In genomic region chr9:116319480-116319879, GRCh38 we compare ENCODE assay signal across 20 cellular contexts.
A peak's percentile ranks its signal among the peaks of the same experiment; 100 is the strongest.
DNase-seq lines count a peak whose midpoint lies in the region; ATAC-seq, FAIRE-seq and TF ChIP-seq lines count a peak whose summit lies in the region.
"Had no signal": no experiment of that assay in that cellular context is flagged by ENCODE, and none has a peak within 500 bp of the region (broad histone marks: within the 10 kb centered on the region; RNA-seq: fewer than 3 reads in every experiment).

No MANE protein-coding gene starts in this region.

- TF ChIP-seq EP300 in K562 (IDR thresholded peaks at IDR 0.05; ENCODE audit: low read length): no peak

- H2AFZ ChIP-seq in K562 (ENCODE audit: low read depth, low read length) (no peak overlapping the region), neuron (ENCODE audit: low read depth, low read length) (peak overlapping the region; percentile 23)
- H2AFZ ChIP-seq: GM23338 had no signal

- H3K4me3 ChIP-seq in left ventricle myocardium inferior: no peak overlapping the region
- no peak overlapping the region for H3K4me3 ChIP-seq in K562
- no peak overlapping the region for H3K4me3 ChIP-seq in neuron (ENCODE audit: low read length)
- no peak overlapping the region for H3K4me3 ChIP-seq in vagina
- H3K4me3 ChIP-seq: GM23338 had no signal

- no peaks in the 10 kb centered on the region for H4K20me1 ChIP-seq in K562 (replicated peaks; ENCODE audit: control insufficient read depth, insufficient read depth, low read length)

- no TSS peak for BruUV-seq in K562 (replicated peaks; lab: Mats Ljungman, UMichigan)

- no peaks in the 10 kb centered on the region for H3K79me2 ChIP-seq in K562 (ENCODE audit: control insufficient read depth, insufficient read depth, low read length)

- FAIRE-seq in K562 (lab: Jason Lieb, UNC): peak; percentile 23
- FAIRE-seq: A204.1, D721Med, G401.6, GM12891 had no signal

- peaks cover 59% of the 10 kb centered on the region for H3K4me1 ChIP-seq in left ventricle myocardium inferior
- H3K4me1 ChIP-seq in K562 (replicated peaks in 1 of 2; ENCODE audit: control insufficient read depth in 2 of 2, insufficient read depth in 2 of 2, low read length in 2 of 2): peaks cover 10 to 19% of the 10 kb centered on the region in 2 experiments; a peak in 4 of 5 replicates
- H3K4me1 ChIP-seq in neuron (ENCODE audit: insufficient read depth, low read length): peaks cover 41% of the 10 kb centered on the region
- H3K4me1 ChIP-seq in vagina: peaks cover 12% of the 10 kb centered on the region
- H3K4me1 ChIP-seq: BE2C had no signal

- CTCF ChIA-PET in K562 (lab: Yijun Ruan, JAX; ENCODE audit: low intra/inter-chr PET ratio): no interaction called here

- no peaks in the 10 kb centered on the region for H3K27me3 ChIP-seq in left ventricle myocardium inferior (ENCODE audit: low read depth)
- H3K27me3 ChIP-seq in K562 (ENCODE audit: control insufficient read depth in 2 of 2, insufficient read depth in 2 of 2, low read length in 2 of 2): no peaks in the 10 kb centered on the region
- no peaks in the 10 kb centered on the region for H3K27me3 ChIP-seq in neuron (ENCODE audit: insufficient read depth, low read length)
- H3K27me3 ChIP-seq in vagina: no peaks in the 10 kb centered on the region
- H3K27me3 ChIP-seq: BE2C had no signal

- H3K9me3 ChIP-seq in left ventricle myocardium inferior (replicated peaks) (no peaks in the 10 kb centered on the region), K562 (replicated peaks; ENCODE audit: control insufficient read depth, insufficient read depth, low read depth, low read length) (no peaks in the 10 kb centered on the region), neuron (ENCODE audit: low read length) (no peaks in the 10 kb centered on the region), vagina (no peaks in the 10 kb centered on the region)
- H3K9me3 ChIP-seq: BE2C had no signal

- no peaks in the 10 kb centered on the region for H3K9me1 ChIP-seq in K562 (ENCODE audit: control insufficient read depth, insufficient read depth, low read length)

- TF ChIP-seq RAD21 in K562 (CRISPR knock-in tag; conservative IDR thresholded peaks at IDR 0.05 in 1 of 2, IDR thresholded peaks at IDR 0.05 in 1 of 2): no peak

- TF ChIP-seq CTCF in left ventricle myocardium inferior (IDR thresholded peaks at IDR 0.05; ENCODE audit: borderline replicate concordance) (no peak), K562 (IDR thresholded peaks at IDR 0.05 in 2 of 3, conservative IDR thresholded peaks at IDR 0.05 in 1 of 3; ENCODE audit: insufficient read depth in 2 of 3, low read depth in 1 of 3, low read length in 3 of 3) (no peak), vagina (IDR thresholded peaks at IDR 0.05) (no peak)

- POLR2A ChIA-PET in K562 (lab: Yijun Ruan, JAX): no interaction called here

- in situ Hi-C loops in K562 (cut with MboI): no loop called here

- H3K4me2 ChIP-seq in K562 (ENCODE audit: insufficient read depth, low read length): no peak overlapping the region
- H3K4me2 ChIP-seq: GM23338 had no signal

- ATAC-seq in K562: no peak
- ATAC-seq in HG03196 (IDR thresholded peaks at IDR 0.05; ENCODE audit: unreplicated experiment): no peak

- no peak for DNase-seq in left ventricle myocardium inferior
- no peak for DNase-seq in cardiac septum (ENCODE audit: low spot score)
- no peak for DNase-seq in K562 (ENCODE audit: extremely low read depth in 1 of 4, low spot score in 3 of 4)
- DNase-seq in vagina (ENCODE audit: extremely low spot score in 2 of 2): no peak
- DNase-seq in activated naive CD4-positive, alpha-beta T cell (lab: John Stamatoyannopoulos, UW): no peak
- DNase-seq: BE2C; CD4-positive, alpha-beta memory T cell; COR-L47; DMS153; DMS79 treated with DMSO at 0.1 percent for 48 hours; EL; H7 had no signal

- H3K9ac ChIP-seq in K562 (ENCODE audit: insufficient read depth in 1 of 2, low read depth in 2 of 2, low read length in 2 of 2): no peak overlapping the region

- intact Hi-C loops in left ventricle myocardium inferior (cut with micrococcal nuclease): no loop called here
- intact Hi-C loops in cardiac septum (cut with DNase I): loop anchor here (5.0 to 10.0 kb wide), 2 partner anchors 48 to 155 kb away; no protein-coding TSS in a partner anchor
- intact Hi-C loops in K562 (cut with micrococcal nuclease): no loop called here
- intact Hi-C loops in vagina (cut with DNase I): no loop called here

- WGBS in K562 (ENCODE audit: insufficient coverage, low coverage, missing lambda C conversion rate): 58% methylated on average over 3 of the region's 3 CpGs

- peak overlapping the region; percentile 80 for H3K27ac ChIP-seq in left ventricle myocardium inferior (replicated peaks)
- no peak overlapping the region for H3K27ac ChIP-seq in K562 (ENCODE audit: extremely low read depth, low read depth, low read length)
- H3K27ac ChIP-seq in vagina: peak overlapping the region; percentile 68
- H3K27ac ChIP-seq: C4-2B had no signal

- H3K36me3 ChIP-seq in left ventricle myocardium inferior (no peaks in the 10 kb centered on the region), K562 (ENCODE audit: control insufficient read depth, insufficient read depth, low read length) (no peaks in the 10 kb centered on the region), neuron (ENCODE audit: insufficient read depth, low read length) (no peaks in the 10 kb centered on the region), vagina (no peaks in the 10 kb centered on the region)
- H3K36me3 ChIP-seq: BE2C had no signal

- TF ChIP-seq POLR2A in K562 (conservative IDR thresholded peaks at IDR 0.05): no peak
- TF ChIP-seq POLR2A in vagina (IDR thresholded peaks at IDR 0.05): no peak

TF ChIP-seq in K562, 482 proteins besides CTCF, POLR2A, EP300 and RAD21:
- TF ChIP-seq RHOXF2B (CRISPR knock-in tag; conservative IDR thresholded peaks at IDR 0.05) (no peak), ZNF75A (CRISPR knock-in tag; IDR thresholded peaks at IDR 0.05) (no peak), KDM1A (IDR thresholded peaks at IDR 0.05) (peak; percentile 22 to 44; a peak in 1 of 4 replicates), ZNF224 (CRISPR knock-in tag; IDR thresholded peaks at IDR 0.05) (no peak), RBM25 (IDR thresholded peaks at IDR 0.05; ENCODE audit: low read depth, low read length, severe bottlenecking) (peak; percentile 90), POLR3A (IDR thresholded peaks at IDR 0.05; ENCODE audit: borderline replicate concordance, extremely low read depth, insufficient read depth, insufficient read length) (no peak), ARID3A (IDR thresholded peaks at IDR 0.05; ENCODE audit: borderline replicate concordance, low read depth, low read length) (no peak), BCOR (IDR thresholded peaks at IDR 0.05) (peak; percentile 76), ZNF655 (CRISPR knock-in tag; IDR thresholded peaks at IDR 0.05) (no peak), RCOR1 (IDR thresholded peaks at IDR 0.05; ENCODE audit: borderline replicate concordance in 1 of 2, low read depth in 2 of 2, low read length in 2 of 2) (0 out of 4 replicates have a peak, but pooled peaks of 1 of the 2 experiments have one; percentile 12)
